In genomic region chr17:7687908-7688807, GRCh38 we compare ENCODE assay signal across 1 cellular context.
A peak's percentile ranks its signal among the peaks of the same experiment; 100 is the strongest.
TF ChIP-seq lines count a peak whose summit lies in the region.

TSS of gene WRAP53 (plus strand) at chr17:7688477. CDS start at chr17:7688649, 172 bp downstream.

TF ChIP-seq in HepG2, 621 proteins besides CTCF, POLR2A, EP300 and RAD21 (continued from another document and continues in another):
- TF ChIP-seq ZNF407 (CRISPR knock-in tag; IDR thresholded peaks at IDR 0.05; ENCODE audit: not compliant biosample characterization) (no peak), MXD4 (CRISPR knock-in tag; IDR thresholded peaks at IDR 0.05) (peak; percentile 61), ZBTB34 (CRISPR knock-in tag; IDR thresholded peaks at IDR 0.05) (no peak), ZNF460 (CRISPR knock-in tag; IDR thresholded peaks at IDR 0.05; ENCODE audit: borderline replicate concordance) (no peak), MED13 (CRISPR knock-in tag; IDR thresholded peaks at IDR 0.05) (no peak), SETDB1 (CRISPR knock-in tag; IDR thresholded peaks at IDR 0.05; ENCODE audit: borderline replicate concordance) (no peak), ZFP36 (IDR thresholded peaks at IDR 0.05; ENCODE audit: borderline replicate concordance, low read depth, low read length, partially characterized antibody) (no peak), RARG (CRISPR knock-in tag; IDR thresholded peaks at IDR 0.05; ENCODE audit: low read depth) (no peak), ZMYM4 (CRISPR knock-in tag; IDR thresholded peaks at IDR 0.05) (no peak), ZNF3 (CRISPR knock-in tag; IDR thresholded peaks at IDR 0.05) (no peak; the same call in 1 of the 2 replicates), KLF12 (CRISPR knock-in tag; IDR thresholded peaks at IDR 0.05; ENCODE audit: borderline replicate concordance) (no peak), MAFK (conservative IDR thresholded peaks at IDR 0.05 in 1 of 2, IDR thresholded peaks at IDR 0.05 in 1 of 2; ENCODE audit: low read length in 2 of 2) (no peak), SMAD3 (CRISPR knock-in tag; IDR thresholded peaks at IDR 0.05) (peak; percentile 41; the same call in 1 of the 2 replicates), KMT2A (CRISPR knock-in tag; IDR thresholded peaks at IDR 0.05) (peak; percentile 59; the same call in 1 of the 2 replicates), JDP2 (CRISPR knock-in tag; IDR thresholded peaks at IDR 0.05; ENCODE audit: borderline replicate concordance) (no peak), AHR (CRISPR knock-in tag; IDR thresholded peaks at IDR 0.05) (no peak), ZKSCAN5 (CRISPR knock-in tag; IDR thresholded peaks at IDR 0.05) (no peak), PHF5A (CRISPR knock-in tag; IDR thresholded peaks at IDR 0.05; ENCODE audit: low read depth, unreplicated experiment) (no peak), RBAK (CRISPR knock-in tag; IDR thresholded peaks at IDR 0.05) (no peak), ZNF550 (CRISPR knock-in tag; IDR thresholded peaks at IDR 0.05; ENCODE audit: borderline replicate concordance) (no peak), POGK (CRISPR knock-in tag; conservative IDR thresholded peaks at IDR 0.05) (no peak), TBX3 (IDR thresholded peaks at IDR 0.05; ENCODE audit: borderline replicate concordance) (no peak), ELF3 (CRISPR knock-in tag; IDR thresholded peaks at IDR 0.05) (peak; percentile 67; the same call in 1 of the 2 replicates), ZFP41 (CRISPR knock-in tag; IDR thresholded peaks at IDR 0.05; ENCODE audit: borderline replicate concordance) (no peak), ZNF484 (CRISPR knock-in tag; IDR thresholded peaks at IDR 0.05; ENCODE audit: borderline replicate concordance, low read depth) (no peak), TSC22D2 (CRISPR knock-in tag; IDR thresholded peaks at IDR 0.05; ENCODE audit: borderline replicate concordance) (no peak), ZNF597 (CRISPR knock-in tag; IDR thresholded peaks at IDR 0.05) (no peak), KDM3A (CRISPR knock-in tag; IDR thresholded peaks at IDR 0.05; ENCODE audit: low read depth) (no peak), GATAD2A (CRISPR knock-in tag; IDR thresholded peaks at IDR 0.05) (peak; percentile 40; the same call in 1 of the 2 replicates), RBM39 (IDR thresholded peaks at IDR 0.05; ENCODE audit: low read depth, low read length, poor library complexity, severe bottlenecking) (no peak), LBX2 (CRISPR knock-in tag; IDR thresholded peaks at IDR 0.05; ENCODE audit: borderline replicate concordance) (no peak), SALL1 (CRISPR knock-in tag; IDR thresholded peaks at IDR 0.05) (peak; percentile 66), SRY (CRISPR knock-in tag; IDR thresholded peaks at IDR 0.05) (no peak), MIER2 (CRISPR knock-in tag; IDR thresholded peaks at IDR 0.05) (no peak), PRDM10 (CRISPR knock-in tag; IDR thresholded peaks at IDR 0.05; ENCODE audit: low read depth) (peak; percentile 94), KDM2A (CRISPR knock-in tag; IDR thresholded peaks at IDR 0.05; ENCODE audit: borderline replicate concordance, low read depth) (peak; percentile 80; the same call in 1 of the 2 replicates), ZNF12 (CRISPR knock-in tag; IDR thresholded peaks at IDR 0.05) (no peak), HNRNPLL (IDR thresholded peaks at IDR 0.05; ENCODE audit: low read depth, low read length, poor library complexity, severe bottlenecking) (peak; percentile 89), AKNA (CRISPR knock-in tag; IDR thresholded peaks at IDR 0.05; ENCODE audit: borderline replicate concordance) (no peak), ZFY (CRISPR knock-in tag; IDR thresholded peaks at IDR 0.05) (peak; percentile 53; the same call in 1 of the 2 replicates), MEIS2 (CRISPR knock-in tag; IDR thresholded peaks at IDR 0.05) (no peak)
